Comparison of ENCODE assay signal across 28 cellular contexts in the genomic region with DNA sequence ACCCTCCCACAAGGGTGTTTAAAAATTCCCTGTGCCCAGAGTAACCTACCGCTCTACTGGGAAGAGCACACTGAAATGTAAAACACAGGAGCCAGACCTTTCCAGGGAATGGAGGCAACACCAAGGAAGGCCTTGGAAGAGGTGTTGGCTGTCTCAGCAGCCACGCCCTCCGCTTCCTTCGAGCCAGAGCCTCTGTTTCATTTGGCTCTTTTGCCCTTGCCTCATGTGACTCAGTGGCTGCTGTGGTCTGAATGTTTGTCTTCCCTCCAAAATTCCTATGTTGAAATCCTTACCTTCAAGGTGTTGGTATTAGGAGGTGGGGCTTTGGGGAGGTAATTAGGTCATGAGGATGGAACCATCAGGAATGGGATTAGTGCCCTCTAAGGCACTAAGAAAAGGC. TPM values are rescaled to one million over a fixed set of nuclear protein-coding genes. Genes with fewer than 3 reads are reported as not detected.
DNase-seq lines count a peak whose midpoint lies in the region; ATAC-seq, FAIRE-seq and TF ChIP-seq lines count a peak whose summit lies in the region.
"Had no signal": no experiment of that assay in that cellular context is flagged by ENCODE, and none has a peak within 500 bp of the region (broad histone marks: within the 10 kb centered on the region; RNA-seq: fewer than 3 reads in every experiment).

No MANE protein-coding gene starts in this region.

- H3K36me3 ChIP-seq in right atrium auricular region (no peaks in the 10 kb centered on the region), heart left ventricle (no peaks in the 10 kb centered on the region), astrocyte (ENCODE audit: insufficient read depth, low read length) (no peaks in the 10 kb centered on the region), transverse colon (no peaks in the 10 kb centered on the region)
- H3K36me3 ChIP-seq: SJSA1, vagina had no signal

- H3K27me3 ChIP-seq in right atrium auricular region (no peaks in the 10 kb centered on the region), heart left ventricle (no peaks in the 10 kb centered on the region), astrocyte (ENCODE audit: insufficient read depth, low read length) (no peaks in the 10 kb centered on the region), transverse colon (no peaks in the 10 kb centered on the region)
- H3K27me3 ChIP-seq: SJSA1, vagina had no signal

- H3K36me3 Mint-ChIP-seq in astrocyte (ENCODE audit: low read depth, unreplicated experiment), result peaks cover 10% of the 10 kb centered on the region
- H3K36me3 Mint-ChIP-seq: activated CD4-positive, alpha-beta memory T cell treated with anti-CD3 and anti-CD28 coated beads for 36 hours; activated naive CD4-positive, alpha-beta T cell treated with anti-CD3 and anti-CD28 coated beads, Interleukin-2, amount 50 U/mL, for 72 hours; naive B cell had no signal

- no peak overlapping the region for H3K4me2 ChIP-seq in astrocyte (ENCODE audit: low read length)
- H3K4me2 ChIP-seq: GM23338 had no signal

- no peak overlapping the region for H3K4me3 ChIP-seq in right atrium auricular region
- H3K4me3 ChIP-seq in heart left ventricle, result no peak overlapping the region
- no peak overlapping the region for H3K4me3 ChIP-seq in astrocyte (ENCODE audit: insufficient read depth, low read depth, low read length)
- H3K4me3 ChIP-seq in fibroblast of mammary gland (ENCODE audit: control insufficient read depth, low read depth, low read length), result no peak overlapping the region
- no peak overlapping the region for H3K4me3 ChIP-seq in transverse colon
- H3K4me3 ChIP-seq: GM23338, SJSA1, vagina had no signal

- no peak overlapping the region for H3K27ac Mint-ChIP-seq in astrocyte (ENCODE audit: unreplicated experiment)
- H3K27ac Mint-ChIP-seq: activated CD4-positive, alpha-beta memory T cell treated with anti-CD3 and anti-CD28 coated beads for 36 hours; activated naive CD4-positive, alpha-beta T cell treated with anti-CD3 and anti-CD28 coated beads, Interleukin-2, amount 50 U/mL, for 72 hours; activated T-cell treated with anti-CD3 and anti-CD28 coated beads, Interleukin-2, amount 50 U/mL, for 24 hours; GM23338; naive B cell had no signal

- no peak overlapping the region for H2AFZ ChIP-seq in astrocyte (ENCODE audit: low read depth, low read length)
- H2AFZ ChIP-seq: GM23338 had no signal

- TF ChIP-seq POLR2A in heart left ventricle (IDR thresholded peaks at IDR 0.05), result no peak
- no peak for TF ChIP-seq POLR2A in transverse colon (IDR thresholded peaks at IDR 0.05)

- TF ChIP-seq CTCF in right atrium auricular region (IDR thresholded peaks at IDR 0.05), result no peak
- no peak for TF ChIP-seq CTCF in heart left ventricle (IDR thresholded peaks at IDR 0.05)
- no peak for TF ChIP-seq CTCF in astrocyte (IDR thresholded peaks at IDR 0.05; ENCODE audit: insufficient read depth, low read depth, low read length)
- TF ChIP-seq CTCF in fibroblast of mammary gland (conservative IDR thresholded peaks at IDR 0.05; ENCODE audit: control insufficient read depth, insufficient read depth, low read depth, low read length), result no peak
- no peak for TF ChIP-seq CTCF in transverse colon (IDR thresholded peaks at IDR 0.05)

- peaks cover 62% of the 10 kb centered on the region for H3K79me2 ChIP-seq in astrocyte (ENCODE audit: insufficient read depth, low read length)

- peak; percentile 54 for DNase-seq in right atrium auricular region (ENCODE audit: low spot score)
- no peak for DNase-seq in heart left ventricle
- DNase-seq in astrocyte (ENCODE audit: low read depth), result peak; percentile 56
- peak; percentile 56 for DNase-seq in fibroblast of mammary gland (ENCODE audit: low read depth)
- DNase-seq in DMS114 treated with DMSO at 0.1 percent for 48 hours (lab: John Stamatoyannopoulos, UW; ENCODE audit: unreplicated experiment), result no peak
- no peak for DNase-seq in transverse colon
- DNase-seq: activated CD4-positive, alpha-beta memory T cell treated with anti-CD3 and anti-CD28 coated beads for 36 hours; activated T-cell treated with anti-CD3 and anti-CD28 coated beads, Interleukin-2, amount 50 U/mL, for 24 hours; C1 segment of cervical spinal cord; cortex of kidney; erythroblast; KBM-7; kidney glomerular epithelial cell; mesendoderm; naive B cell; NCI-H1048; NCI-H187 treated with DMSO at 0.1 percent for 48 hours; NCI-H345; stimulated activated CD4-positive, alpha-beta T cell treated with anti-CD3 and anti-CD28 coated beads, Interleukin-15, amount 100 ng/mL, for 24 hours had no signal

- no peak overlapping the region for H3K4me3 Mint-ChIP-seq in astrocyte (ENCODE audit: unreplicated experiment)
- H3K4me3 Mint-ChIP-seq: activated CD4-positive, alpha-beta memory T cell treated with anti-CD3 and anti-CD28 coated beads for 36 hours; activated T-cell treated with anti-CD3 and anti-CD28 coated beads, Interleukin-2, amount 50 U/mL, for 24 hours; GM23338; naive B cell had no signal

- H3K9me3 ChIP-seq in right atrium auricular region (no peaks in the 10 kb centered on the region), heart left ventricle (no peaks in the 10 kb centered on the region), astrocyte (ENCODE audit: insufficient read depth, low read depth, low read length) (no peaks in the 10 kb centered on the region), transverse colon (no peaks in the 10 kb centered on the region)
- H3K9me3 ChIP-seq: vagina had no signal

- H4K20me1 ChIP-seq in astrocyte (ENCODE audit: insufficient read depth, low read length), result peaks cover 21% of the 10 kb centered on the region

- 71 to 86% (median 82%) methylated on average over 4 of the region's 4 CpGs for WGBS in heart left ventricle, 4 donors
- WGBS in transverse colon (ENCODE audit: low coverage in 1 of 2), 2 donors, result 84 to 90% methylated on average over 2 to 4 of the region's 4 CpGs

- H3K4me1 ChIP-seq in right atrium auricular region (peaks cover 0 to 14% of the 10 kb centered on the region in 2 donors), heart left ventricle (peaks cover 0 to 40% (median 5%) of the 10 kb centered on the region in 12 donors), astrocyte (ENCODE audit: insufficient read depth, low read length) (peaks cover 34% of the 10 kb centered on the region), transverse colon (peaks cover 3 to 11% (median 9%) of the 10 kb centered on the region in 4 donors)

- intact Hi-C loops in heart left ventricle (cut with DNase I) (no loop called here), transverse colon (cut with DNase I; ENCODE audit: low total_unique reads) (no loop called here)

- no peaks in the 10 kb centered on the region for H3K27me3 Mint-ChIP-seq in astrocyte (ENCODE audit: low read depth, unreplicated experiment)
- H3K27me3 Mint-ChIP-seq: naive B cell had no signal

- H3K9ac ChIP-seq in astrocyte (ENCODE audit: low read length), result no peak overlapping the region

- H3K4me1 Mint-ChIP-seq in astrocyte (ENCODE audit: low read depth, unreplicated experiment), result peaks cover 69% of the 10 kb centered on the region

- no peak for TF ChIP-seq EP300 in transverse colon (IDR thresholded peaks at IDR 0.05; ENCODE audit: low read depth)

- H3K9me3 Mint-ChIP-seq in astrocyte (ENCODE audit: unreplicated experiment), result no peaks in the 10 kb centered on the region
- H3K9me3 Mint-ChIP-seq: activated CD4-positive, alpha-beta memory T cell treated with anti-CD3 and anti-CD28 coated beads for 36 hours; activated naive CD4-positive, alpha-beta T cell treated with anti-CD3 and anti-CD28 coated beads, Interleukin-2, amount 50 U/mL, for 72 hours; activated T-cell treated with anti-CD3 and anti-CD28 coated beads, Interleukin-2, amount 50 U/mL, for 24 hours; GM23338; naive B cell had no signal

- in situ Hi-C loops in transverse colon (cut with MboI; ENCODE audit: low pct_ligation_motif_present in 1 of 4, low pct_unique_long_range_greater_than_20kb in 1 of 4, low sequenced_read_pairs in 3 of 4), result no loop called here

- ATAC-seq in heart left ventricle (no peak), GM21423 (IDR thresholded peaks at IDR 0.05; ENCODE audit: unreplicated experiment) (no peak), GM19328 (IDR thresholded peaks at IDR 0.05; ENCODE audit: unreplicated experiment) (no peak)
- ATAC-seq: activated naive CD4-positive, alpha-beta T cell treated with anti-CD3 and anti-CD28 coated beads, Interleukin-2, amount 50 U/mL, for 72 hours; GM23338 had no signal

- no peak for FAIRE-seq in astrocyte (lab: Jason Lieb, UNC)
- FAIRE-seq: A204.1, D721Med, G401.6 had no signal

- H3K27ac ChIP-seq in right atrium auricular region (no peak overlapping the region), heart left ventricle (peak overlapping the region in 2 of 12 donors; percentile 31), astrocyte (ENCODE audit: low read depth, low read length) (no peak overlapping the region), transverse colon (no peak overlapping the region)
- H3K27ac ChIP-seq: SJSA1, vagina had no signal

RNA-seq across cellular contexts. Expression of gene SCD5, which starts 11.3 kb away (rescaled TPM):
- total RNA-seq in right atrium auricular region (10 to 100 TPM in 1 of 2 donors, 1 to 10 TPM in 1; 9.7 to 14.0 TPM), heart left ventricle (1 to 10 TPM; 1.4 to 6.8 (median 3.0) TPM), astrocyte (61.7 and 63.1 TPM in 2 replicates), transverse colon (1 to 10 TPM; 1.5 to 7.5 (median 3.5) TPM)
- polyA plus RNA-seq in heart left ventricle, result 1 to 10 TPM; 2.4 to 2.5 TPM

Comparison
In these comparisons a context has a peak if more than half of its experiments do, and no peak if none do; other contexts are left out.
1. DNase-seq: peak in right atrium auricular region (single experiment), astrocyte (single experiment) and fibroblast of mammary gland (single experiment); none in heart left ventricle (0 of 5), DMS114 treated with DMSO at 0.1 percent for 48 hours (single experiment) and transverse colon (single experiment).